In genomic region chr5:31531888-31532710, GRCh38 we compare ENCODE assay signal across 8 cellular contexts. TPM values are rescaled to one million over a fixed set of nuclear protein-coding genes. Genes with fewer than 3 reads are reported as not detected.
A peak's percentile ranks its signal among the peaks of the same experiment; 100 is the strongest.
DNase-seq lines count a peak whose midpoint lies in the region; ATAC-seq, FAIRE-seq and TF ChIP-seq lines count a peak whose summit lies in the region.

Gene C5orf22 (plus strand): TSS chr5:31532301. CDS start chr5:31532393, 92 bp downstream.
A gene with protein sequence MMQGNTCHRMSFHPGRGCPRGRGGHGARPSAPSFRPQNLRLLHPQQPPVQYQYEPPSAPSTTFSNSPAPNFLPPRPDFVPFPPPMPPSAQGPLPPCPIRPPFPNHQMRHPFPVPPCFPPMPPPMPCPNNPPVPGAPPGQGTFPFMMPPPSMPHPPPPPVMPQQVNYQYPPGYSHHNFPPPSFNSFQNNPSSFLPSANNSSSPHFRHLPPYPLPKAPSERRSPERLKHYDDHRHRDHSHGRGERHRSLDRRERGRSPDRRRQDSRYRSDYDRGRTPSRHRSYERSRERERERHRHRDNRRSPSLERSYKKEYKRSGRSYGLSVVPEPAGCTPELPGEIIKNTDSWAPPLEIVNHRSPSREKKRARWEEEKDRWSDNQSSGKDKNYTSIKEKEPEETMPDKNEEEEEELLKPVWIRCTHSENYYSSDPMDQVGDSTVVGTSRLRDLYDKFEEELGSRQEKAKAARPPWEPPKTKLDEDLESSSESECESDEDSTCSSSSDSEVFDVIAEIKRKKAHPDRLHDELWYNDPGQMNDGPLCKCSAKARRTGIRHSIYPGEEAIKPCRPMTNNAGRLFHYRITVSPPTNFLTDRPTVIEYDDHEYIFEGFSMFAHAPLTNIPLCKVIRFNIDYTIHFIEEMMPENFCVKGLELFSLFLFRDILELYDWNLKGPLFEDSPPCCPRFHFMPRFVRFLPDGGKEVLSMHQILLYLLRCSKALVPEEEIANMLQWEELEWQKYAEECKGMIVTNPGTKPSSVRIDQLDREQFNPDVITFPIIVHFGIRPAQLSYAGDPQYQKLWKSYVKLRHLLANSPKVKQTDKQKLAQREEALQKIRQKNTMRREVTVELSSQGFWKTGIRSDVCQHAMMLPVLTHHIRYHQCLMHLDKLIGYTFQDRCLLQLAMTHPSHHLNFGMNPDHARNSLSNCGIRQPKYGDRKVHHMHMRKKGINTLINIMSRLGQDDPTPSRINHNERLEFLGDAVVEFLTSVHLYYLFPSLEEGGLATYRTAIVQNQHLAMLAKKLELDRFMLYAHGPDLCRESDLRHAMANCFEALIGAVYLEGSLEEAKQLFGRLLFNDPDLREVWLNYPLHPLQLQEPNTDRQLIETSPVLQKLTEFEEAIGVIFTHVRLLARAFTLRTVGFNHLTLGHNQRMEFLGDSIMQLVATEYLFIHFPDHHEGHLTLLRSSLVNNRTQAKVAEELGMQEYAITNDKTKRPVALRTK (N-terminal part only) (minus strand): TSS chr5:31532093. CDS start chr5:31529059, 3,034 bp downstream.

- H3K4me2 ChIP-seq in astrocyte (ENCODE audit: low read length) = peak within 1 kb of the TSS; percentile 92

- FAIRE-seq in astrocyte (lab: Jason Lieb, UNC) = no peak

- H3K27me3 ChIP-seq in astrocyte (ENCODE audit: insufficient read depth, low read length) (no peaks in the 10 kb centered on the region), rectal smooth muscle tissue (ENCODE audit: control insufficient read depth, insufficient read depth, low read length) (no peaks in the 10 kb centered on the region), aorta (ENCODE audit: control insufficient read depth in 1 of 2, insufficient read depth in 2 of 2, low read length in 1 of 2) (no peaks in the 10 kb centered on the region)

- DNase-seq in NCI-H1930 (lab: John Stamatoyannopoulos, UW) (peak; percentile 99), astrocyte (ENCODE audit: low read depth) (peak; percentile 94), hepatic stellate cell (ENCODE audit: low spot score) (peak; percentile 97), aorta (peak; percentile 97)
- peak; percentile 94 for DNase-seq in T-helper 2 cell treated with Interferon-gamma antibody and Interleukin-4, amounts not matched to agents 5 μg/mL and 100 μg/mL, for 36 hours (ENCODE audit: low spot score)

- H3K9me3 ChIP-seq in astrocyte (ENCODE audit: insufficient read depth, low read depth, low read length) = no peaks in the 10 kb centered on the region
- H3K9me3 ChIP-seq in aorta (ENCODE audit: control insufficient read depth, low read length) = no peaks in the 10 kb centered on the region

- no peaks in the 10 kb centered on the region for H3K27me3 Mint-ChIP-seq in T-helper 2 cell treated with Interferon-gamma antibody and Interleukin-4, amounts not matched to agents 5 μg/mL and 100 μg/mL, for 36 hours (ENCODE audit: low read depth)
- H3K27me3 Mint-ChIP-seq in astrocyte (ENCODE audit: low read depth, unreplicated experiment) = no peaks in the 10 kb centered on the region

- H2AFZ ChIP-seq in astrocyte (ENCODE audit: low read depth, low read length) = peak within 1 kb of the TSS; percentile 94

- peak within 1 kb of the TSS; percentile 94 for H3K4me3 Mint-ChIP-seq in T-helper 2 cell treated with Interferon-gamma antibody and Interleukin-4, amounts not matched to agents 5 μg/mL and 100 μg/mL, for 36 hours
- peak within 1 kb of the TSS; percentile 100 for H3K4me3 Mint-ChIP-seq in astrocyte (ENCODE audit: unreplicated experiment)

- H3K4me3 ChIP-seq in astrocyte (ENCODE audit: insufficient read depth, low read depth, low read length) (peak within 1 kb of the TSS; percentile 91), rectal smooth muscle tissue (ENCODE audit: low read length) (peak within 1 kb of the TSS; percentile 98), aorta (ENCODE audit: low read length in 2 of 2) (peak within 1 kb of the TSS; percentile 86 to 92)

- no peaks in the 10 kb centered on the region for H3K9me3 Mint-ChIP-seq in T-helper 2 cell treated with Interferon-gamma antibody and Interleukin-4, amounts not matched to agents 5 μg/mL and 100 μg/mL, for 36 hours
- no peaks in the 10 kb centered on the region for H3K9me3 Mint-ChIP-seq in astrocyte (ENCODE audit: unreplicated experiment)

- peaks cover 35% of the 10 kb centered on the region for H3K36me3 ChIP-seq in astrocyte (ENCODE audit: insufficient read depth, low read length)
- peaks cover 18% of the 10 kb centered on the region for H3K36me3 ChIP-seq in rectal smooth muscle tissue (ENCODE audit: control insufficient read depth, insufficient read depth, low read length)
- peaks cover 2 to 5% of the 10 kb centered on the region in 2 donors for H3K36me3 ChIP-seq in aorta (ENCODE audit: control insufficient read depth in 1 of 2, insufficient read depth in 2 of 2, low read length in 1 of 2)

- peaks cover 35% of the 10 kb centered on the region for H3K4me1 Mint-ChIP-seq in T-helper 2 cell treated with Interferon-gamma antibody and Interleukin-4, amounts not matched to agents 5 μg/mL and 100 μg/mL, for 36 hours (ENCODE audit: low read depth)
- peaks cover 18% of the 10 kb centered on the region for H3K4me1 Mint-ChIP-seq in astrocyte (ENCODE audit: low read depth, unreplicated experiment)

- peaks cover 15% of the 10 kb centered on the region for H4K20me1 ChIP-seq in astrocyte (ENCODE audit: insufficient read depth, low read length)

- TF ChIP-seq CTCF in astrocyte (IDR thresholded peaks at IDR 0.05; ENCODE audit: insufficient read depth, low read depth, low read length) = no peak

- ATAC-seq in GM18502 (IDR thresholded peaks at IDR 0.05; ENCODE audit: poor library complexity, unreplicated experiment) (peak; percentile 95), HG02970 (IDR thresholded peaks at IDR 0.05; ENCODE audit: low FRiP score, unreplicated experiment) (peak; percentile 95), aorta (ENCODE audit: low FRiP score) (peak; percentile 99)

- H3K79me2 ChIP-seq in astrocyte (ENCODE audit: insufficient read depth, low read length) = peaks cover 71% of the 10 kb centered on the region

- intact Hi-C loops in aorta (cut with DNase I) = no loop called here

- peaks cover 57% of the 10 kb centered on the region for H3K36me3 Mint-ChIP-seq in T-helper 2 cell treated with Interferon-gamma antibody and Interleukin-4, amounts not matched to agents 5 μg/mL and 100 μg/mL, for 36 hours (ENCODE audit: low read depth)
- H3K36me3 Mint-ChIP-seq in astrocyte (ENCODE audit: low read depth, unreplicated experiment) = peaks cover 13% of the 10 kb centered on the region

- peaks cover 18% of the 10 kb centered on the region for H3K4me1 ChIP-seq in astrocyte (ENCODE audit: insufficient read depth, low read length)
- H3K4me1 ChIP-seq in rectal smooth muscle tissue (ENCODE audit: control insufficient read depth, insufficient read depth, low read length) = peaks cover 7% of the 10 kb centered on the region
- peaks cover 0 to 5% of the 10 kb centered on the region in 2 donors for H3K4me1 ChIP-seq in aorta (ENCODE audit: control insufficient read depth in 1 of 2, insufficient read depth in 2 of 2, low read length in 2 of 2)

- WGBS in aorta, 2 donors = 0% methylated on average over 58 of the region's 58 CpGs

- H3K9ac ChIP-seq in astrocyte (ENCODE audit: low read length) (peak within 1 kb of the TSS; percentile 89), rectal smooth muscle tissue (ENCODE audit: low read length) (peak within 1 kb of the TSS; percentile 85)

- H3K27ac ChIP-seq in astrocyte (ENCODE audit: low read depth, low read length) (peak within 1 kb of the TSS; percentile 75), rectal smooth muscle tissue (ENCODE audit: low read depth, low read length) (peak within 1 kb of the TSS; percentile 80), aorta (ENCODE audit: low read depth in 1 of 2, low read length in 2 of 2) (peak within 1 kb of the TSS in 1 of 2 donors; percentile 28)

- H3K27ac Mint-ChIP-seq in T-helper 2 cell treated with Interferon-gamma antibody and Interleukin-4, amounts not matched to agents 5 μg/mL and 100 μg/mL, for 36 hours = peak within 1 kb of the TSS; percentile 85
- peak within 1 kb of the TSS; percentile 93 for H3K27ac Mint-ChIP-seq in astrocyte (ENCODE audit: unreplicated experiment)

RNA-seq across cellular contexts. Expression of gene C5orf22, which starts in this region (rescaled TPM):
- total RNA-seq in astrocyte = 25.9 and 26.5 TPM in 2 replicates
- total RNA-seq in aorta = 10 to 100 TPM; 14.4 to 18.6 TPM
- 1 to 10 TPM; 7.5 to 8.5 TPM for polyA plus RNA-seq in aorta

RNA-seq across cellular contexts. Expression of the second gene that starts in this region (rescaled TPM):
- total RNA-seq in astrocyte (50.6 and 56.5 TPM in 2 replicates), aorta (10 to 100 TPM; 42.9 to 68.2 TPM)
- 10 to 100 TPM; 14.4 to 53.0 TPM for polyA plus RNA-seq in aorta
